Comparison of ENCODE assay signal across 1 cellular context in the genomic region with DNA sequence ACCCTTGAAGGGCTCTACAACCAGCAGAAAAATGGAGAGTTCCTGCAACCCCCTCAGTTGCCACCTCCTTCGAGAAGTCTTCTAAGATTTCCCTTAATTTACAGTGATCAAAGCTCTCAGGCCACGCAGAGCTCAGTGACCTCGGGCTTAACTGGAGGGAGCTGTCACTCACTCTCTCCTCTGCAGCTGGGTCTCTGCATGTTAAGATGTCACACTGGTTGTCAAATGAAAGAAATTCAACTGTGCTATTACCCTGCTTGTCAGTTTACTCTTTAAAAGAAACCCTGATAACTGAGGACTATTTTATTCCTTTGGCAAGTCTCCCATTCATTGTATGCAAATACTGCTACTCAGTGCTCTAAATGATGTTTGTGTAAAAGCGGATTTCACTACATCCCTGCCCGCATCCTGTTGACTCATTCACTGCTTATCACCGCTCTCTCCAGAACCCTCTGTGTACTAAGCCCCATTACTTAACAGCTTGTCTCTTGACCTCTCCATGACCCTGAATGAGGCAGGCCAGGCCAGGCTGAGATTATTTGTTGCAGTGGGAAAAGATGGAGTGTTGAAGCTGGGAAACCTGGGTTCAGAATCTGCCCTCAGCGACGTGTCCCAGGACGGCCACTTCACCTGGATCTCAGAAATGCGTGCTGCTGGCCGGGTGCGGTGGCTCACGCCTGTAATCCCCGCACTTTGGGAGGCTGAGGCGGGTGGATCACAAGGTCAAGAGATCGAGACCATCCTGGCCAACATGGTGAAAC.
TF ChIP-seq lines count a peak whose summit lies in the region.

No MANE protein-coding gene starts in this region.

TF ChIP-seq in HCT116, 20 proteins besides CTCF, POLR2A, EP300 and RAD21 (continued from another document):
- TF ChIP-seq, protein P1, sequence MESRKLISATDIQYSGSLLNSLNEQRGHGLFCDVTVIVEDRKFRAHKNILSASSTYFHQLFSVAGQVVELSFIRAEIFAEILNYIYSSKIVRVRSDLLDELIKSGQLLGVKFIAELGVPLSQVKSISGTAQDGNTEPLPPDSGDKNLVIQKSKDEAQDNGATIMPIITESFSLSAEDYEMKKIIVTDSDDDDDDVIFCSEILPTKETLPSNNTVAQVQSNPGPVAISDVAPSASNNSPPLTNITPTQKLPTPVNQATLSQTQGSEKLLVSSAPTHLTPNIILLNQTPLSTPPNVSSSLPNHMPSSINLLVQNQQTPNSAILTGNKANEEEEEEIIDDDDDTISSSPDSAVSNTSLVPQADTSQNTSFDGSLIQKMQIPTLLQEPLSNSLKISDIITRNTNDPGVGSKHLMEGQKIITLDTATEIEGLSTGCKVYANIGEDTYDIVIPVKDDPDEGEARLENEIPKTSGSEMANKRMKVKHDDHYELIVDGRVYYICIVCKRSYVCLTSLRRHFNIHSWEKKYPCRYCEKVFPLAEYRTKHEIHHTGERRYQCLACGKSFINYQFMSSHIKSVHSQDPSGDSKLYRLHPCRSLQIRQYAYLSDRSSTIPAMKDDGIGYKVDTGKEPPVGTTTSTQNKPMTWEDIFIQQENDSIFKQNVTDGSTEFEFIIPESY (IDR thresholded peaks at IDR 0.05; ENCODE audit: extremely low read depth, insufficient replicate concordance, low read length): no peak
- TF ChIP-seq POLR2AphosphoS5 (IDR thresholded peaks at IDR 0.05; ENCODE audit: low read depth, low read length) (peak; percentile 66), FOSL1 (IDR thresholded peaks at IDR 0.05; ENCODE audit: low read depth) (no peak), TCF7L2 (IDR thresholded peaks at IDR 0.05; ENCODE audit: borderline replicate concordance, extremely low read depth, insufficient read depth, insufficient read length) (peak; percentile 75)
